In genomic region chr11:64916040-64916847, GRCh38 we compare ENCODE assay signal across 2 cellular contexts.
TF ChIP-seq lines count a peak whose summit lies in the region.

No MANE protein-coding gene starts in this region.

TF ChIP-seq in HEK293, 187 proteins besides CTCF, POLR2A, EP300 and RAD21 (continues in another document):
- TF ChIP-seq ZFP69B (tag by site-specific recombination; IDR thresholded peaks at IDR 0.05), result no peak
- TF ChIP-seq ZSCAN18 (tag by site-specific recombination; IDR thresholded peaks at IDR 0.05), result no peak
- no peak for TF ChIP-seq ZNF37A (tag by site-specific recombination; IDR thresholded peaks at IDR 0.05)
- no peak for TF ChIP-seq BCL11A (tag by site-specific recombination; IDR thresholded peaks at IDR 0.05; ENCODE audit: low read depth)
- no peak for TF ChIP-seq ZBTB44 (tag by site-specific recombination; IDR thresholded peaks at IDR 0.05)
- TF ChIP-seq ZNF157 (tag by site-specific recombination; IDR thresholded peaks at IDR 0.05), result no peak
- no peak for TF ChIP-seq ZNF404 (tag by site-specific recombination; IDR thresholded peaks at IDR 0.05)
- no peak for TF ChIP-seq PRDM2 (tag by site-specific recombination; IDR thresholded peaks at IDR 0.05; ENCODE audit: borderline replicate concordance)
- TF ChIP-seq MYNN (tag by site-specific recombination; IDR thresholded peaks at IDR 0.05; ENCODE audit: borderline replicate concordance), result no peak
- TF ChIP-seq ZNF311 (tag by site-specific recombination; IDR thresholded peaks at IDR 0.05; ENCODE audit: borderline replicate concordance), result no peak
- TF ChIP-seq ZNF362 (tag by site-specific recombination; IDR thresholded peaks at IDR 0.05), result no peak
- TF ChIP-seq EGR2 (tag by site-specific recombination; IDR thresholded peaks at IDR 0.05; ENCODE audit: low read depth), result peak; percentile 86
- TF ChIP-seq ZBTB26 (tag by site-specific recombination; optimal IDR thresholded peaks at IDR 0.05), result no peak
- TF ChIP-seq ZNF707 (tag by site-specific recombination; IDR thresholded peaks at IDR 0.05), result no peak
- TF ChIP-seq WT1 (tag by site-specific recombination; IDR thresholded peaks at IDR 0.05), result no peak
- TF ChIP-seq ZNF174 (tag by site-specific recombination; IDR thresholded peaks at IDR 0.05), result no peak

TF ChIP-seq in K562, 482 proteins besides CTCF, POLR2A, EP300 and RAD21 (continues in another document):
- peak; percentile 18; the same call in 1 of the 2 replicates for TF ChIP-seq POLR2AphosphoS5 (IDR thresholded peaks at IDR 0.05; ENCODE audit: control insufficient read depth, insufficient read depth, low read depth, low read length)
- TF ChIP-seq ATF3 (IDR thresholded peaks at IDR 0.05), result peak; percentile 59
- TF ChIP-seq ATF3 (CRISPR knock-in tag; conservative IDR thresholded peaks at IDR 0.05), result no peak
- TF ChIP-seq HSF4 (CRISPR knock-in tag; IDR thresholded peaks at IDR 0.05; ENCODE audit: borderline replicate concordance), result no peak
- no peak for TF ChIP-seq HDAC3 (IDR thresholded peaks at IDR 0.05; ENCODE audit: borderline replicate concordance, partially characterized antibody)
- TF ChIP-seq ZNF408 (CRISPR knock-in tag; IDR thresholded peaks at IDR 0.05; ENCODE audit: low read depth), result no peak
- TF ChIP-seq NFRKB (IDR thresholded peaks at IDR 0.05; ENCODE audit: low read depth), result 0 out of 2 replicates have a peak, but pooled peaks have one; percentile 33
- TF ChIP-seq CSDE1 (IDR thresholded peaks at IDR 0.05), result no peak
- TF ChIP-seq ETV5 (CRISPR knock-in tag; IDR thresholded peaks at IDR 0.05; ENCODE audit: low read depth), result peak; percentile 37; the same call in 1 of the 2 replicates
- peak; percentile 72; the same call in 1 of the 2 replicates for TF ChIP-seq FOXP4 (CRISPR knock-in tag; IDR thresholded peaks at IDR 0.05; ENCODE audit: borderline replicate concordance)
- no peak for TF ChIP-seq CREB3 (tag; conservative IDR thresholded peaks at IDR 0.05; ENCODE audit: low read depth)
- peak; percentile 39 for TF ChIP-seq CXXC5 (CRISPR knock-in tag; IDR thresholded peaks at IDR 0.05)
- peak; percentile 22; the same call in 1 of the 2 replicates for TF ChIP-seq ARID4B (CRISPR knock-in tag; IDR thresholded peaks at IDR 0.05)
- peak in 1 of 2 experiments; percentile 70; a peak in 2 of 4 replicates for TF ChIP-seq MAZ (CRISPR knock-in tag; conservative IDR thresholded peaks at IDR 0.05 in 1 of 2, IDR thresholded peaks at IDR 0.05 in 1 of 2)
- peak; percentile 64 for TF ChIP-seq VEZF1 (CRISPR knock-in tag; IDR thresholded peaks at IDR 0.05)
- no peak for TF ChIP-seq MCM5 (IDR thresholded peaks at IDR 0.05; ENCODE audit: low read depth)
- no peak for TF ChIP-seq POLR2B (IDR thresholded peaks at IDR 0.05; ENCODE audit: low read depth, partially characterized antibody)
- no peak for TF ChIP-seq MTA1 (IDR thresholded peaks at IDR 0.05; ENCODE audit: borderline replicate concordance)
- TF ChIP-seq HBP1 (CRISPR knock-in tag; IDR thresholded peaks at IDR 0.05), result 0 out of 2 replicates have a peak, but pooled peaks have one; percentile 11
- peak; percentile 46 for TF ChIP-seq DACH1 (IDR thresholded peaks at IDR 0.05; ENCODE audit: partially characterized antibody)
- TF ChIP-seq FOXK2 (conservative IDR thresholded peaks at IDR 0.05 in 1 of 2, IDR thresholded peaks at IDR 0.05 in 1 of 2; ENCODE audit: low read depth in 2 of 2), result peak; percentile 95 to 98
- TF ChIP-seq KAT7 (CRISPR knock-in tag; IDR thresholded peaks at IDR 0.05; ENCODE audit: borderline replicate concordance), result 0 out of 2 replicates have a peak, but pooled peaks have one; percentile 7
- no peak; the same call in 1 of the 2 replicates for TF ChIP-seq SMC3 (conservative IDR thresholded peaks at IDR 0.05; ENCODE audit: insufficient read depth, low read depth, low read length)
- peak; percentile 66; the same call in 1 of the 2 replicates for TF ChIP-seq ETS1 (conservative IDR thresholded peaks at IDR 0.05; ENCODE audit: control insufficient read depth, low read depth, low read length)
- no peak for TF ChIP-seq HMG20A (CRISPR knock-in tag; conservative IDR thresholded peaks at IDR 0.05)
- TF ChIP-seq MAX (CRISPR knock-in tag; IDR thresholded peaks at IDR 0.05), result peak; percentile 69
- peak; percentile 44; the same call in 1 of the 2 replicates for TF ChIP-seq EGR1 (conservative IDR thresholded peaks at IDR 0.05)
- peak; percentile 50; the same call in 1 of the 2 replicates for TF ChIP-seq ETV1 (tag; conservative IDR thresholded peaks at IDR 0.05; ENCODE audit: low read depth)
- TF ChIP-seq BRD9 (IDR thresholded peaks at IDR 0.05; ENCODE audit: low read depth, partially characterized antibody), result no peak
- TF ChIP-seq E2F5 (CRISPR knock-in tag; IDR thresholded peaks at IDR 0.05), result no peak
- TF ChIP-seq TFAP4 (CRISPR knock-in tag; IDR thresholded peaks at IDR 0.05; ENCODE audit: borderline replicate concordance), result peak; percentile 90
- peak in 1 of 2 experiments; percentile 76; a peak in 2 of 4 replicates for TF ChIP-seq HDAC1 (IDR thresholded peaks at IDR 0.05)
- TF ChIP-seq NFIC (IDR thresholded peaks at IDR 0.05), result peak; percentile 37; the same call in 1 of the 2 replicates
- TF ChIP-seq USF2 (CRISPR knock-in tag; IDR thresholded peaks at IDR 0.05), result peak; percentile 24; the same call in 1 of the 2 replicates
- peak; percentile 59 for TF ChIP-seq FOSL1 (tag; conservative IDR thresholded peaks at IDR 0.05)
- peak; percentile 24; the same call in 1 of the 2 replicates for TF ChIP-seq CBFA2T2 (conservative IDR thresholded peaks at IDR 0.05)
- TF ChIP-seq C11orf30 (IDR thresholded peaks at IDR 0.05; ENCODE audit: low read depth), result no peak
- TF ChIP-seq NRF1 (conservative IDR thresholded peaks at IDR 0.05 in 1 of 2, IDR thresholded peaks at IDR 0.05 in 1 of 2), result peak; percentile 76 to 81
- TF ChIP-seq HNRNPLL (IDR thresholded peaks at IDR 0.05; ENCODE audit: low read depth, low read length, poor library complexity, severe bottlenecking), result peak; percentile 14
- TF ChIP-seq TOE1 (IDR thresholded peaks at IDR 0.05; ENCODE audit: borderline replicate concordance), result no peak
- TF ChIP-seq TOE1 (CRISPR knock-in tag; IDR thresholded peaks at IDR 0.05; ENCODE audit: borderline replicate concordance, low read depth), result no peak
